ENCODE assay signal across 9 cellular contexts in genomic region chr9:131839281-131840084, GRCh38.
DNase-seq lines count a peak whose midpoint lies in the region; TF ChIP-seq lines count a peak whose summit lies in the region.
"Had no signal": no experiment of that assay in that cellular context is flagged by ENCODE, and none has a peak within 500 bp of the region (broad histone marks: within the 10 kb centered on the region; RNA-seq: fewer than 3 reads in every experiment).

No MANE protein-coding gene starts in this region.

- no peaks in the 10 kb centered on the region for H3K27me3 ChIP-seq in effector memory CD4-positive, alpha-beta T cell (replicated peaks; ENCODE audit: control insufficient read depth, insufficient read depth, low read length, poor library complexity, severe bottlenecking)
- H3K27me3 ChIP-seq in spleen (replicated peaks in 1 of 7): peaks cover 0 to 97% (median 8%) of the 10 kb centered on the region in 7 donors

- intact Hi-C loops in activated CD4-positive, alpha-beta T cell treated with anti-CD3 and anti-CD28 coated beads, Interleukin-2, amount 10 ng/mL, durations not matched to agents 24 days and 14 days (cut with micrococcal nuclease): loop anchor here (2.0 to 10.0 kb wide), 2 partner anchors 165 to 239 kb away; partner anchors contain the start of gene MED27
- intact Hi-C loops in spleen (cut with DNase I; ENCODE audit: low total_unique reads): no loop called here

- WGBS in spleen, 5 donors: 64 to 82% (median 80%) methylated on average over 11 to 22 of the region's 22 CpGs

- no peaks in the 10 kb centered on the region for H3K9me3 ChIP-seq in effector memory CD4-positive, alpha-beta T cell (ENCODE audit: control insufficient read depth, low read length)
- H3K9me3 ChIP-seq in spleen: peaks cover 0 to 9% (median 4%) of the 10 kb centered on the region in 8 donors

- no peak overlapping the region for H3K4me3 ChIP-seq in effector memory CD4-positive, alpha-beta T cell (ENCODE audit: insufficient read depth, low read depth, low read length, poor library complexity, severe bottlenecking)
- H3K4me3 ChIP-seq in spleen: no peak overlapping the region

- H3K27ac ChIP-seq in effector memory CD4-positive, alpha-beta T cell (ENCODE audit: insufficient read depth, low read length, poor library complexity, severe bottlenecking): peak overlapping the region; percentile 41
- H3K27ac ChIP-seq in spleen: peak overlapping the region in 3 of 8 donors; percentile 22 to 59 (median 25)

- peak overlapping the region; percentile 99 for H3K27ac Mint-ChIP-seq in activated CD4-positive, alpha-beta T cell treated with anti-CD3 and anti-CD28 coated beads, Interleukin-2, amount 10 ng/mL, durations not matched to agents 24 days and 14 days
- H3K27ac Mint-ChIP-seq: activated B cell treated with CpG ODN at 0.5 μM for 24 hours had no signal

- peaks cover 22% of the 10 kb centered on the region for H3K4me1 ChIP-seq in effector memory CD4-positive, alpha-beta T cell (ENCODE audit: control insufficient read depth, insufficient read depth, low read length, poor library complexity, severe bottlenecking)
- H3K4me1 ChIP-seq in spleen: no peaks in the 10 kb centered on the region

- no peak for TF ChIP-seq POLR2A in spleen (IDR thresholded peaks at IDR 0.05)

- in situ Hi-C loops in GM13976 (cut with MboI; ENCODE audit: low sequenced_read_pairs, unreplicated experiment): no loop called here

- peak overlapping the region; percentile 72 for H3K4me3 Mint-ChIP-seq in activated CD4-positive, alpha-beta T cell treated with anti-CD3 and anti-CD28 coated beads, Interleukin-2, amount 10 ng/mL, durations not matched to agents 24 days and 14 days
- H3K4me3 Mint-ChIP-seq: activated B cell treated with CpG ODN at 0.5 μM for 24 hours had no signal

- peak; percentile 90 for DNase-seq in HT1080 (ENCODE audit: low read depth)
- DNase-seq in activated CD4-positive, alpha-beta T cell treated with anti-CD3 and anti-CD28 coated beads, Interleukin-2, amount 10 ng/mL, durations not matched to agents 24 days and 14 days: peak; percentile 92
- DNase-seq in effector memory CD4-positive, alpha-beta T cell: peak in 2 of 3 donors; percentile 44 to 48
- DNase-seq in stimulated activated CD4-positive, alpha-beta T cell treated with anti-CD3 and anti-CD28 coated beads, Interleukin-4, amount 100 ng/mL, for 48 hours (ENCODE audit: low read depth in 2 of 2): peak; percentile 37 to 60
- DNase-seq in spleen: no peak
- DNase-seq in GM13976 (ENCODE audit: low spot score): no peak
- no peak for DNase-seq in mesenteric fat pad (ENCODE audit: low spot score)
- no peak for DNase-seq in LoVo (ENCODE audit: low spot score)
- DNase-seq: activated B cell treated with CpG ODN at 0.5 μM for 24 hours had no signal

- H3K4me1 Mint-ChIP-seq in activated CD4-positive, alpha-beta T cell treated with anti-CD3 and anti-CD28 coated beads, Interleukin-2, amount 10 ng/mL, durations not matched to agents 24 days and 14 days: peaks cover 20% of the 10 kb centered on the region
- H3K4me1 Mint-ChIP-seq: activated B cell treated with CpG ODN at 0.5 μM for 24 hours had no signal

- H3K36me3 Mint-ChIP-seq in activated CD4-positive, alpha-beta T cell treated with anti-CD3 and anti-CD28 coated beads, Interleukin-2, amount 10 ng/mL, durations not matched to agents 24 days and 14 days (ENCODE audit: low read depth): peaks cover 2% of the 10 kb centered on the region

- H3K27me3 Mint-ChIP-seq in activated CD4-positive, alpha-beta T cell treated with anti-CD3 and anti-CD28 coated beads, Interleukin-2, amount 10 ng/mL, durations not matched to agents 24 days and 14 days: no peaks in the 10 kb centered on the region

- no peaks in the 10 kb centered on the region for H3K36me3 ChIP-seq in effector memory CD4-positive, alpha-beta T cell (ENCODE audit: control insufficient read depth, insufficient read depth, low read length)
- H3K36me3 ChIP-seq in spleen: no peaks in the 10 kb centered on the region

- no peaks in the 10 kb centered on the region for H3K9me3 Mint-ChIP-seq in activated CD4-positive, alpha-beta T cell treated with anti-CD3 and anti-CD28 coated beads, Interleukin-2, amount 10 ng/mL, durations not matched to agents 24 days and 14 days
- H3K9me3 Mint-ChIP-seq: activated B cell treated with CpG ODN at 0.5 μM for 24 hours had no signal

- TF ChIP-seq CTCF in spleen (IDR thresholded peaks at IDR 0.05 in 8 of 11, conservative IDR thresholded peaks at IDR 0.05 in 3 of 11) (no peak), GM13976 (IDR thresholded peaks at IDR 0.05; ENCODE audit: borderline replicate concordance, control extremely low read depth, extremely low read depth, insufficient read depth, missing control alignments) (no peak)

Comparison
In these comparisons a context has a peak if more than half of its experiments do, and no peak if none do; other contexts are left out.
1. DNase-seq: peak in HT1080 (single experiment), activated CD4-positive, alpha-beta T cell treated with anti-CD3 and anti-CD28 coated beads, Interleukin-2, amount 10 ng/mL, durations not matched to agents 24 days and 14 days (single experiment), effector memory CD4-positive, alpha-beta T cell (2 of 3) and stimulated activated CD4-positive, alpha-beta T cell treated with anti-CD3 and anti-CD28 coated beads, Interleukin-4, amount 100 ng/mL, for 48 hours (2 of 2); none in spleen (single experiment), GM13976 (single experiment), mesenteric fat pad (single experiment) and LoVo (single experiment).